Comparison of ENCODE assay signal across 18 cellular contexts in the genomic region with DNA sequence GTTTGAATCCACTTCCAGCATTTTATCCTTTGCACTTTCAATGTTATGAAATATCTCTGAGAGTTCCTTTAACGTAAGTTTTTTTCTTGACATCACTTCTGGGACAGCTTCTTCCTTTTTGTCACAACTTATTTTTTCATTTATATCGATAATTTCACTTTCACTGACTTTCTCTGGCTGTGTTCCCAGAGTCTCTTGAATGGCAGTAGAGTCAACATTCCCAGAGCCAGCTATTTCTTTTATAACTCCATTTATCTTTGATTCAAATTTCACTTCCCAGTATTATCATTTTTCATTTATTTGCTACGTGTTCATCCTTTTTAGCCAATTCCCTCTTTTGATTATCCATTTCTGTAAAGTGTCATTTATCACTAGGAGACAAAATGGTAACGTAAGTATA.
DNase-seq lines count a peak whose midpoint lies in the region; FAIRE-seq and TF ChIP-seq lines count a peak whose summit lies in the region.
"Had no signal": no experiment of that assay in that cellular context is flagged by ENCODE, and none has a peak within 500 bp of the region (broad histone marks: within the 10 kb centered on the region; RNA-seq: fewer than 3 reads in every experiment).

No MANE protein-coding gene starts in this region.

- H3K9ac ChIP-seq in endocrine pancreas (ENCODE audit: control insufficient read depth, insufficient read depth, low read length) (no peak overlapping the region), neuronal stem cell (ENCODE audit: low read depth, low read length, poor library complexity) (no peak overlapping the region)
- H3K9ac ChIP-seq: BLaER1 treated with 17β-estradiol and CSF1 and Interleukin-3, amounts not matched to agents 10 nM and 100 nM had no signal

- H4K8ac ChIP-seq in neuronal stem cell (ENCODE audit: low read depth, low read length), result no peak overlapping the region

- no peaks in the 10 kb centered on the region for H3K36me3 ChIP-seq in endocrine pancreas (ENCODE audit: control insufficient read depth, insufficient read depth, low read length)
- H3K36me3 ChIP-seq in osteoblast (ENCODE audit: insufficient read depth, low read length), result no peaks in the 10 kb centered on the region
- no peaks in the 10 kb centered on the region for H3K36me3 ChIP-seq in neuronal stem cell (replicated peaks in 1 of 2; ENCODE audit: control insufficient read depth in 2 of 2, insufficient read depth in 2 of 2, low read length in 2 of 2)
- H3K36me3 ChIP-seq: BLaER1 treated with 17β-estradiol and CSF1 and Interleukin-3, amounts not matched to agents 10 nM and 100 nM; MG63 had no signal

- no peaks in the 10 kb centered on the region for H3K27me3 ChIP-seq in endocrine pancreas (ENCODE audit: control insufficient read depth, insufficient read depth, low read length)
- H3K27me3 ChIP-seq in osteoblast (ENCODE audit: insufficient read depth, low read length), result no peaks in the 10 kb centered on the region
- no peaks in the 10 kb centered on the region for H3K27me3 ChIP-seq in neuronal stem cell (ENCODE audit: control insufficient read depth in 3 of 3, insufficient read depth in 3 of 3, low read depth in 1 of 3, low read length in 3 of 3)
- H3K27me3 ChIP-seq: BLaER1 treated with 17β-estradiol and CSF1 and Interleukin-3, amounts not matched to agents 10 nM and 100 nM; MG63 had no signal

- H3K79me1 ChIP-seq in neuronal stem cell (ENCODE audit: low read depth, low read length), result no peaks in the 10 kb centered on the region

- no peak overlapping the region for H2BK12ac ChIP-seq in neuronal stem cell (ENCODE audit: low read length)

- peak overlapping the region; percentile 25 for H2AFZ ChIP-seq in osteoblast (ENCODE audit: low read length)
- no peak overlapping the region for H2AFZ ChIP-seq in neuronal stem cell (ENCODE audit: low read length)

- H3K23ac ChIP-seq in neuronal stem cell (ENCODE audit: low read depth, low read length, poor library complexity), result no peak overlapping the region

- TF ChIP-seq CTCF in D721Med (IDR thresholded peaks at IDR 0.05; ENCODE audit: insufficient read depth, missing control alignments) (no peak), osteoblast (IDR thresholded peaks at IDR 0.05; ENCODE audit: extremely low read depth, low read depth, low read length) (no peak)

- no peak overlapping the region for H3K4ac ChIP-seq in neuronal stem cell (ENCODE audit: low read length)

- H4K91ac ChIP-seq in neuronal stem cell (ENCODE audit: low read depth, low read length, poor library complexity), result no peak overlapping the region

- no CpG with 5 or more reads among the region's 4 CpGs for WGBS in neuronal stem cell (ENCODE audit: extremely low coverage in 2 of 2, insufficient read length in 2 of 2, insufficient replicate concordance in 1 of 2), 2 donors

- no peaks in the 10 kb centered on the region for H3K9me3 ChIP-seq in endocrine pancreas (ENCODE audit: control insufficient read depth, low read length)
- H3K9me3 ChIP-seq in osteoblast (ENCODE audit: low read depth, low read length), result no peaks in the 10 kb centered on the region
- H3K9me3 ChIP-seq in neuronal stem cell (replicated peaks in 1 of 2; ENCODE audit: control insufficient read depth in 2 of 2, insufficient read depth in 1 of 2, low read depth in 1 of 2, low read length in 2 of 2), result no peaks in the 10 kb centered on the region
- H3K9me3 ChIP-seq: BLaER1 treated with 17β-estradiol and CSF1 and Interleukin-3, amounts not matched to agents 10 nM and 100 nM; MG63 had no signal

- H3K79me2 ChIP-seq in osteoblast (ENCODE audit: insufficient read depth, low read length), result no peaks in the 10 kb centered on the region

- H3K18ac ChIP-seq in neuronal stem cell (ENCODE audit: low read length), result no peak overlapping the region

- H2AK5ac ChIP-seq in neuronal stem cell (ENCODE audit: low read depth, low read length), result no peak overlapping the region

- DNase-seq in D721Med (ENCODE audit: insufficient read length, low spot score) (no peak), NCI-H774 (lab: John Stamatoyannopoulos, UW) (peak; percentile 17), osteoblast (ENCODE audit: insufficient read length, low spot score, missing footprints) (no peak), cerebellar nuclear complex (lab: John Stamatoyannopoulos, UW) (no peak), neuronal stem cell (ENCODE audit: low spot score) (no peak), DMS79 treated with DMSO at 0.1 percent for 48 hours (lab: John Stamatoyannopoulos, UW) (no peak)
- DNase-seq: CD8-positive, alpha-beta T cell; Kasumi-1; MG63; NCI-H1417; NCI-H1930; NCI-H2171; NCI-H510A; NCI-H748 treated with DMSO at 0.1 percent for 48 hours had no signal

- peak; percentile 75 for FAIRE-seq in D721Med (lab: Jason Lieb, UNC)
- FAIRE-seq: GM12892, H1 had no signal

- H4K20me1 ChIP-seq in osteoblast (ENCODE audit: insufficient read depth, low read length), result no peaks in the 10 kb centered on the region
- H4K20me1 ChIP-seq: BLaER1 treated with 17β-estradiol and CSF1 and Interleukin-3, amounts not matched to agents 10 nM and 100 nM had no signal

- H2BK120ac ChIP-seq in neuronal stem cell (ENCODE audit: low read depth, low read length), result no peak overlapping the region

- peaks cover 4% of the 10 kb centered on the region for H3K4me1 ChIP-seq in endocrine pancreas (ENCODE audit: control insufficient read depth, insufficient read depth, low read length)
- no peaks in the 10 kb centered on the region for H3K4me1 ChIP-seq in osteoblast (ENCODE audit: insufficient read depth, low read length)
- H3K4me1 ChIP-seq in neuronal stem cell (ENCODE audit: control insufficient read depth in 2 of 2, insufficient read depth in 1 of 2, low read depth in 1 of 2, low read length in 2 of 2), result no peaks in the 10 kb centered on the region
- H3K4me1 ChIP-seq: BLaER1 treated with 17β-estradiol and CSF1 and Interleukin-3, amounts not matched to agents 10 nM and 100 nM had no signal

- H3K27ac ChIP-seq in osteoblast (ENCODE audit: low read depth, low read length) (no peak overlapping the region), neuronal stem cell (replicated peaks; ENCODE audit: low read length) (no peak overlapping the region)
- H3K27ac ChIP-seq: BLaER1 treated with 17β-estradiol and CSF1 and Interleukin-3, amounts not matched to agents 10 nM and 100 nM had no signal

- no peak overlapping the region for H2BK5ac ChIP-seq in neuronal stem cell (ENCODE audit: low read length)

- H2BK15ac ChIP-seq in neuronal stem cell (ENCODE audit: low read length), result no peak overlapping the region

- no peak overlapping the region for H3K4me2 ChIP-seq in osteoblast (ENCODE audit: insufficient read depth, low read length)
- no peak overlapping the region for H3K4me2 ChIP-seq in neuronal stem cell (ENCODE audit: insufficient read depth, low read length, poor library complexity, severe bottlenecking)
- H3K4me2 ChIP-seq: BLaER1 treated with 17β-estradiol and CSF1 and Interleukin-3, amounts not matched to agents 10 nM and 100 nM had no signal

- H3K14ac ChIP-seq in neuronal stem cell (ENCODE audit: low read length), result no peak overlapping the region

- H3K4me3 ChIP-seq in endocrine pancreas (ENCODE audit: control insufficient read depth, insufficient read depth, low read length) (peak overlapping the region; percentile 70), osteoblast (ENCODE audit: insufficient read depth, low read length) (no peak overlapping the region), neuronal stem cell (ENCODE audit: low read length in 2 of 2) (no peak overlapping the region)
- H3K4me3 ChIP-seq: BLaER1 treated with 17β-estradiol and CSF1 and Interleukin-3, amounts not matched to agents 10 nM and 100 nM; MG63 had no signal
